ENCODE assay signal across 14 cellular contexts in genomic region chr16:26672206-26672605, GRCh38.
A peak's percentile ranks its signal among the peaks of the same experiment; 100 is the strongest.
DNase-seq lines count a peak whose midpoint lies in the region; ATAC-seq and TF ChIP-seq lines count a peak whose summit lies in the region.
"Had no signal": no experiment of that assay in that cellular context is flagged by ENCODE, and none has a peak within 500 bp of the region (broad histone marks: within the 10 kb centered on the region; RNA-seq: fewer than 3 reads in every experiment).

No MANE protein-coding gene starts in this region.

- no peaks in the 10 kb centered on the region for H3K36me3 Mint-ChIP-seq in activated CD8-positive, alpha-beta memory T cell treated with anti-CD3 and anti-CD28 coated beads, Interleukin-2, amount 10 ng/mL, durations not matched to agents 7 days and 5 days
- H3K36me3 Mint-ChIP-seq in activated T-cell treated with anti-CD3 and anti-CD28 coated beads, Interleukin-2, amount 50 U/mL, for 72 hours (ENCODE audit: insufficient read depth in 2 of 2), result peaks cover 0 to 5% of the 10 kb centered on the region in 2 donors
- no peaks in the 10 kb centered on the region for H3K36me3 Mint-ChIP-seq in stimulated activated naive CD8-positive, alpha-beta T cell treated with anti-CD3 and anti-CD28 coated beads, Interleukin-15, Interleukin-2, amounts not matched to agents 100 ng/mL and 50 ng/mL, for 24 hours (ENCODE audit: low read depth)
- H3K36me3 Mint-ChIP-seq in CD4-positive, alpha-beta T cell (ENCODE audit: low read depth), result no peaks in the 10 kb centered on the region
- no peaks in the 10 kb centered on the region for H3K36me3 Mint-ChIP-seq in natural killer cell

- peaks cover 5% of the 10 kb centered on the region for H3K9me3 Mint-ChIP-seq in activated CD8-positive, alpha-beta memory T cell treated with anti-CD3 and anti-CD28 coated beads, Interleukin-2, amount 10 ng/mL, durations not matched to agents 7 days and 5 days (ENCODE audit: low read depth)
- peaks cover 3 to 11% of the 10 kb centered on the region in 2 donors for H3K9me3 Mint-ChIP-seq in activated T-cell treated with anti-CD3 and anti-CD28 coated beads, Interleukin-2, amount 50 U/mL, for 72 hours
- H3K9me3 Mint-ChIP-seq in stimulated activated naive CD8-positive, alpha-beta T cell treated with anti-CD3 and anti-CD28 coated beads, Interleukin-15, Interleukin-2, amounts not matched to agents 100 ng/mL and 50 ng/mL, for 24 hours, result peaks cover 8% of the 10 kb centered on the region
- H3K9me3 Mint-ChIP-seq in CD4-positive, alpha-beta T cell, result peaks cover 4% of the 10 kb centered on the region
- H3K9me3 Mint-ChIP-seq in natural killer cell, result peaks cover 0 to 2% of the 10 kb centered on the region in 2 donors

- CTCF ChIA-PET in activated CD8-positive, alpha-beta memory T cell treated with anti-CD3 and anti-CD28 coated beads, Interleukin-2, amount 10 ng/mL, durations not matched to agents 7 days and 5 days (lab: Charles Lee), result no interaction called here
- CTCF ChIA-PET in CD4-positive, alpha-beta T cell (lab: Charles Lee), result no interaction called here

- H3K27me3 Mint-ChIP-seq in activated CD8-positive, alpha-beta memory T cell treated with anti-CD3 and anti-CD28 coated beads, Interleukin-2, amount 10 ng/mL, durations not matched to agents 7 days and 5 days, result no peaks in the 10 kb centered on the region
- H3K27me3 Mint-ChIP-seq in activated T-cell treated with anti-CD3 and anti-CD28 coated beads, Interleukin-2, amount 50 U/mL, for 72 hours (ENCODE audit: low read depth), result peaks cover 6% of the 10 kb centered on the region
- peaks cover 11% of the 10 kb centered on the region for H3K27me3 Mint-ChIP-seq in stimulated activated naive CD8-positive, alpha-beta T cell treated with anti-CD3 and anti-CD28 coated beads, Interleukin-15, Interleukin-2, amounts not matched to agents 100 ng/mL and 50 ng/mL, for 24 hours
- no peaks in the 10 kb centered on the region for H3K27me3 Mint-ChIP-seq in CD4-positive, alpha-beta T cell
- H3K27me3 Mint-ChIP-seq in natural killer cell (ENCODE audit: low read depth in 2 of 2), result peaks cover 6 to 11% of the 10 kb centered on the region in 2 donors

- H3K27ac ChIP-seq in CD4-positive, alpha-beta T cell (ENCODE audit: low read depth, low read length), result no peak overlapping the region
- H3K27ac ChIP-seq: brain microvascular endothelial cell, gastrocnemius medialis, uterus had no signal

- H3K27ac Mint-ChIP-seq in activated CD8-positive, alpha-beta memory T cell treated with anti-CD3 and anti-CD28 coated beads, Interleukin-2, amount 10 ng/mL, durations not matched to agents 7 days and 5 days, result no peak overlapping the region
- no peak overlapping the region for H3K27ac Mint-ChIP-seq in activated T-cell treated with anti-CD3 and anti-CD28 coated beads, Interleukin-2, amount 50 U/mL, for 72 hours
- H3K27ac Mint-ChIP-seq in stimulated activated naive CD8-positive, alpha-beta T cell treated with anti-CD3 and anti-CD28 coated beads, Interleukin-15, Interleukin-2, amounts not matched to agents 100 ng/mL and 50 ng/mL, for 24 hours, result peak overlapping the region; percentile 85
- H3K27ac Mint-ChIP-seq in CD4-positive, alpha-beta T cell, result no peak overlapping the region
- H3K27ac Mint-ChIP-seq in natural killer cell, result no peak overlapping the region

- POLR2A ChIA-PET in CD4-positive, alpha-beta T cell (lab: Charles Lee), result no interaction called here

- no peaks in the 10 kb centered on the region for H3K27me3 ChIP-seq in CD4-positive, alpha-beta T cell (ENCODE audit: control insufficient read depth, insufficient read depth, low read length)
- H3K27me3 ChIP-seq: brain microvascular endothelial cell, gastrocnemius medialis, uterus had no signal

- DNase-seq in activated CD8-positive, alpha-beta memory T cell treated with anti-CD3 and anti-CD28 coated beads for 24 hours, result peak; percentile 70
- DNase-seq in activated CD8-positive, alpha-beta memory T cell treated with anti-CD3 and anti-CD28 coated beads, Interleukin-2, amount 10 ng/mL, durations not matched to agents 7 days and 5 days, result no peak
- DNase-seq in activated T-cell treated with anti-CD3 and anti-CD28 coated beads, Interleukin-2, amount 50 U/mL, for 72 hours, result peak; percentile 25 to 49
- peak; percentile 51 for DNase-seq in stimulated activated CD4-positive, alpha-beta T cell treated with anti-CD3 and anti-CD28 coated beads, Interleukin-12 subunit alpha, Interleukin-12 subunit beta, amount 100 ng/mL, for 4 hours
- no peak for DNase-seq in CD4-positive, alpha-beta T cell
- DNase-seq in natural killer cell (no peak), NOMO-1 (lab: John Stamatoyannopoulos, UW; ENCODE audit: unreplicated experiment in 2 of 2) (no peak)
- DNase-seq: brain microvascular endothelial cell, DMS53, gastrocnemius medialis, kidney glomerular epithelial cell, NCI-H187 treated with DMSO at 0.1 percent for 48 hours, uterus had no signal

- peaks cover 3% of the 10 kb centered on the region for H3K4me1 Mint-ChIP-seq in activated CD8-positive, alpha-beta memory T cell treated with anti-CD3 and anti-CD28 coated beads, Interleukin-2, amount 10 ng/mL, durations not matched to agents 7 days and 5 days
- peaks cover 30% of the 10 kb centered on the region for H3K4me1 Mint-ChIP-seq in activated T-cell treated with anti-CD3 and anti-CD28 coated beads, Interleukin-2, amount 50 U/mL, for 72 hours (ENCODE audit: low read depth)
- peaks cover 25% of the 10 kb centered on the region for H3K4me1 Mint-ChIP-seq in stimulated activated naive CD8-positive, alpha-beta T cell treated with anti-CD3 and anti-CD28 coated beads, Interleukin-15, Interleukin-2, amounts not matched to agents 100 ng/mL and 50 ng/mL, for 24 hours (ENCODE audit: low read depth)
- no peaks in the 10 kb centered on the region for H3K4me1 Mint-ChIP-seq in CD4-positive, alpha-beta T cell (ENCODE audit: low read depth)
- H3K4me1 Mint-ChIP-seq in natural killer cell, result no peaks in the 10 kb centered on the region

- TF ChIP-seq CTCF in CD4-positive, alpha-beta T cell (IDR thresholded peaks at IDR 0.05), result no peak
- no peak for TF ChIP-seq CTCF in natural killer cell (IDR thresholded peaks at IDR 0.05)

- intact Hi-C loops in CD4-positive, alpha-beta T cell (cut with DNase I, micrococcal nuclease), result no loop called here
- intact Hi-C loops in natural killer cell (cut with micrococcal nuclease), result no loop called here

- ATAC-seq in activated CD8-positive, alpha-beta memory T cell treated with anti-CD3 and anti-CD28 coated beads, Interleukin-2, amount 10 ng/mL, durations not matched to agents 7 days and 5 days, result no peak
- peak; percentile 60 to 76 for ATAC-seq in activated T-cell treated with anti-CD3 and anti-CD28 coated beads, Interleukin-2, amount 50 U/mL, for 72 hours (replicated peaks in 1 of 2)
- ATAC-seq in CD4-positive, alpha-beta T cell (ENCODE audit: poor library complexity), result no peak
- no peak for ATAC-seq in natural killer cell
- ATAC-seq: gastrocnemius medialis had no signal

- no peak overlapping the region for H3K4me3 Mint-ChIP-seq in activated CD8-positive, alpha-beta memory T cell treated with anti-CD3 and anti-CD28 coated beads, Interleukin-2, amount 10 ng/mL, durations not matched to agents 7 days and 5 days
- H3K4me3 Mint-ChIP-seq in activated T-cell treated with anti-CD3 and anti-CD28 coated beads, Interleukin-2, amount 50 U/mL, for 72 hours, result peak overlapping the region in 1 of 2 donors; percentile 56
- H3K4me3 Mint-ChIP-seq in stimulated activated naive CD8-positive, alpha-beta T cell treated with anti-CD3 and anti-CD28 coated beads, Interleukin-15, Interleukin-2, amounts not matched to agents 100 ng/mL and 50 ng/mL, for 24 hours, result peak overlapping the region; percentile 31
- no peak overlapping the region for H3K4me3 Mint-ChIP-seq in CD4-positive, alpha-beta T cell
- H3K4me3 Mint-ChIP-seq in natural killer cell, result no peak overlapping the region

- no peaks in the 10 kb centered on the region for H3K9me3 ChIP-seq in CD4-positive, alpha-beta T cell (ENCODE audit: control insufficient read depth, low read length)
- H3K9me3 ChIP-seq: gastrocnemius medialis, uterus had no signal

Comparison
In these comparisons a context has a peak if more than half of its experiments do, and no peak if none do; other contexts are left out.
1. DNase-seq: peak in activated CD8-positive, alpha-beta memory T cell treated with anti-CD3 and anti-CD28 coated beads for 24 hours (single experiment), activated T-cell treated with anti-CD3 and anti-CD28 coated beads, Interleukin-2, amount 50 U/mL, for 72 hours (2 of 2) and stimulated activated CD4-positive, alpha-beta T cell treated with anti-CD3 and anti-CD28 coated beads, Interleukin-12 subunit alpha, Interleukin-12 subunit beta, amount 100 ng/mL, for 4 hours (single experiment); none in activated CD8-positive, alpha-beta memory T cell treated with anti-CD3 and anti-CD28 coated beads, Interleukin-2, amount 10 ng/mL, durations not matched to agents 7 days and 5 days (single experiment), CD4-positive, alpha-beta T cell (0 of 10), natural killer cell (single experiment) and NOMO-1 (0 of 2).
2. ATAC-seq: peak in activated T-cell treated with anti-CD3 and anti-CD28 coated beads, Interleukin-2, amount 50 U/mL, for 72 hours (2 of 2); none in activated CD8-positive, alpha-beta memory T cell treated with anti-CD3 and anti-CD28 coated beads, Interleukin-2, amount 10 ng/mL, durations not matched to agents 7 days and 5 days (single experiment), CD4-positive, alpha-beta T cell (single experiment) and natural killer cell (0 of 3).